12 cellular contexts compared by ENCODE assay signal in genomic region chr13:41005709-41006108, GRCh38. TPM values are rescaled to one million over a fixed set of nuclear protein-coding genes. Genes with fewer than 3 reads are reported as not detected.
DNase-seq lines count a peak whose midpoint lies in the region; ATAC-seq and TF ChIP-seq lines count a peak whose summit lies in the region.
"Had no signal": no experiment of that assay in that cellular context is flagged by ENCODE, and none has a peak within 500 bp of the region (broad histone marks: within the 10 kb centered on the region; RNA-seq: fewer than 3 reads in every experiment).

No MANE protein-coding gene starts in this region.

- no peak for DNase-seq in CD8-positive, alpha-beta T cell
- no peak for DNase-seq in Karpas-422
- no peak for DNase-seq in activated naive CD8-positive, alpha-beta T cell treated with anti-CD3 and anti-CD28 coated beads, Interleukin-2, amount 50 U/mL, for 24 hours
- DNase-seq in natural killer cell = no peak
- no peak for DNase-seq in NCI-H1417 treated with DMSO at 0.1 percent for 48 hours (lab: John Stamatoyannopoulos, UW)
- DNase-seq in putamen (ENCODE audit: low spot score) = no peak
- no peak for DNase-seq in ecto neural progenitor cell (ENCODE audit: low spot score)
- DNase-seq: MG63, NCI-H524 treated with DMSO at 0.1 percent for 48 hours had no signal

- no peaks in the 10 kb centered on the region for H3K9me2 ChIP-seq in Karpas-422 (replicated peaks; ENCODE audit: insufficient read depth, low read length)

- no peak overlapping the region for H2AFZ ChIP-seq in Karpas-422 (ENCODE audit: low read length)

- no peak for TF ChIP-seq CTCF in CD8-positive, alpha-beta T cell (IDR thresholded peaks at IDR 0.05)
- TF ChIP-seq CTCF in natural killer cell (IDR thresholded peaks at IDR 0.05) = no peak

- H3K27me3 ChIP-seq in CD8-positive, alpha-beta T cell (ENCODE audit: insufficient read depth, low read length) = no peaks in the 10 kb centered on the region
- H3K27me3 ChIP-seq in Karpas-422 (ENCODE audit: low read length) = no peaks in the 10 kb centered on the region
- H3K27me3 ChIP-seq: MG63, right atrium auricular region had no signal

- H3K27me3 Mint-ChIP-seq in CD8-positive, alpha-beta T cell (ENCODE audit: low read depth) = no peaks in the 10 kb centered on the region
- no peaks in the 10 kb centered on the region for H3K27me3 Mint-ChIP-seq in activated naive CD8-positive, alpha-beta T cell treated with anti-CD3 and anti-CD28 coated beads, Interleukin-2, amount 50 U/mL, for 24 hours
- no peaks in the 10 kb centered on the region for H3K27me3 Mint-ChIP-seq in natural killer cell (ENCODE audit: low read depth in 2 of 2)

- no peak for ATAC-seq in CD8-positive, alpha-beta T cell
- no peak for ATAC-seq in activated naive CD8-positive, alpha-beta T cell treated with anti-CD3 and anti-CD28 coated beads, Interleukin-2, amount 50 U/mL, for 24 hours
- ATAC-seq in natural killer cell (no peak), HG03442 (IDR thresholded peaks at IDR 0.05; ENCODE audit: unreplicated experiment) (no peak)

- H3K9ac ChIP-seq in Karpas-422 (ENCODE audit: low read length) = peak overlapping the region; percentile 27

- 0 out of 2 replicates have a peak, but pooled peaks cover 3% of the 10 kb centered on the region for H4K20me1 ChIP-seq in Karpas-422 (ENCODE audit: insufficient read depth, low read depth, low read length)

- no peaks in the 10 kb centered on the region for H3K9me3 Mint-ChIP-seq in CD8-positive, alpha-beta T cell
- H3K9me3 Mint-ChIP-seq in activated naive CD8-positive, alpha-beta T cell treated with anti-CD3 and anti-CD28 coated beads, Interleukin-2, amount 50 U/mL, for 24 hours = no peaks in the 10 kb centered on the region
- H3K9me3 Mint-ChIP-seq in natural killer cell = no peaks in the 10 kb centered on the region

- peaks cover 81% of the 10 kb centered on the region for H3K4me1 Mint-ChIP-seq in CD8-positive, alpha-beta T cell (ENCODE audit: low read depth)
- peaks cover 80% of the 10 kb centered on the region for H3K4me1 Mint-ChIP-seq in activated naive CD8-positive, alpha-beta T cell treated with anti-CD3 and anti-CD28 coated beads, Interleukin-2, amount 50 U/mL, for 24 hours
- peaks cover 57 to 65% of the 10 kb centered on the region in 2 donors for H3K4me1 Mint-ChIP-seq in natural killer cell

- peak overlapping the region; percentile 18 for H3K27ac ChIP-seq in CD8-positive, alpha-beta T cell (ENCODE audit: low read depth, low read length)
- H3K27ac ChIP-seq in Karpas-422 (ENCODE audit: low read length) = peak overlapping the region; percentile 89
- H3K27ac ChIP-seq: right atrium auricular region had no signal

- no peaks in the 10 kb centered on the region for H3K9me3 ChIP-seq in CD8-positive, alpha-beta T cell (ENCODE audit: low read length)
- no peaks in the 10 kb centered on the region for H3K9me3 ChIP-seq in Karpas-422 (ENCODE audit: low read length)
- H3K9me3 ChIP-seq: MG63, right atrium auricular region had no signal

- H3K36me3 Mint-ChIP-seq in CD8-positive, alpha-beta T cell = peaks cover 5% of the 10 kb centered on the region
- H3K36me3 Mint-ChIP-seq in activated naive CD8-positive, alpha-beta T cell treated with anti-CD3 and anti-CD28 coated beads, Interleukin-2, amount 50 U/mL, for 24 hours (ENCODE audit: low read depth) = peaks cover 16% of the 10 kb centered on the region
- H3K36me3 Mint-ChIP-seq in natural killer cell = no peaks in the 10 kb centered on the region

- H3K4me2 ChIP-seq in Karpas-422 (ENCODE audit: low read depth, low read length, poor library complexity, severe bottlenecking) = peak overlapping the region; percentile 67

- intact Hi-C loops in CD8-positive, alpha-beta T cell (cut with DNase I, micrococcal nuclease) = loop anchor here (1.0 to 2.0 kb wide), 3 partner anchors 13 to 15 kb away; partner anchors contain the start of gene ELF1 (in 1 of the 2)
- intact Hi-C loops in natural killer cell (cut with micrococcal nuclease) = loop anchor here (2.0 kb wide), 2 partner anchors 13 to 21 kb away; partner anchors contain the start of gene ELF1

- H3K4me3 ChIP-seq in CD8-positive, alpha-beta T cell (ENCODE audit: low read depth, low read length) = no peak overlapping the region
- H3K4me3 ChIP-seq in Karpas-422 (ENCODE audit: low read length) = peak overlapping the region; percentile 48
- H3K4me3 ChIP-seq: MG63, right atrium auricular region had no signal

- H3K4me1 ChIP-seq in CD8-positive, alpha-beta T cell (ENCODE audit: insufficient read depth, low read length) = peaks cover 79% of the 10 kb centered on the region
- peaks cover 73% of the 10 kb centered on the region for H3K4me1 ChIP-seq in Karpas-422 (ENCODE audit: low read length)

- CTCF ChIA-PET in CD8-positive, alpha-beta T cell (lab: Charles Lee) = interaction anchor here (1.5 kb wide), 1 partner anchor 31 kb away, joined by 6 read pairs; no protein-coding TSS in a partner anchor

- peak overlapping the region; percentile 73 for H3K4me3 Mint-ChIP-seq in CD8-positive, alpha-beta T cell
- peak overlapping the region; percentile 30 for H3K4me3 Mint-ChIP-seq in activated naive CD8-positive, alpha-beta T cell treated with anti-CD3 and anti-CD28 coated beads, Interleukin-2, amount 50 U/mL, for 24 hours
- H3K4me3 Mint-ChIP-seq in natural killer cell = peak overlapping the region; percentile 73
- H3K4me3 Mint-ChIP-seq: mesothelial cell of epicardium had no signal

- H3K27ac Mint-ChIP-seq in CD8-positive, alpha-beta T cell = peak overlapping the region; percentile 90
- H3K27ac Mint-ChIP-seq in activated naive CD8-positive, alpha-beta T cell treated with anti-CD3 and anti-CD28 coated beads, Interleukin-2, amount 50 U/mL, for 24 hours = peak overlapping the region; percentile 94
- peak overlapping the region; percentile 88 to 93 for H3K27ac Mint-ChIP-seq in natural killer cell

- no peaks in the 10 kb centered on the region for H3K36me3 ChIP-seq in CD8-positive, alpha-beta T cell (ENCODE audit: insufficient read depth, low read length)
- peaks cover 26% of the 10 kb centered on the region; the same call in 1 of the 2 replicates for H3K36me3 ChIP-seq in Karpas-422 (ENCODE audit: insufficient read depth, low read length)
- H3K36me3 ChIP-seq: MG63, right atrium auricular region had no signal

- POLR2A ChIA-PET in CD8-positive, alpha-beta T cell (lab: Charles Lee) = interaction anchor here (0.7 to 2.1 kb wide), 5 partner anchors 9 to 55 kb away, joined by 3 to 12 read pairs (median 5); partner anchors contain the start of genes ELF1 and WBP4

- H3K79me2 ChIP-seq in Karpas-422 (ENCODE audit: low read length) = peaks cover 97% of the 10 kb centered on the region

RNA-seq across cellular contexts. Expression of gene ELF1, which starts 13.4 kb away (rescaled TPM):
- total RNA-seq in CD8-positive, alpha-beta T cell = 100 to 1,000 TPM; 308 to 313 TPM
- total RNA-seq in Karpas-422 (2014; rRNA removed; shearing (Covaris generic); ENCODE audit: low replicate concordance) = 66.1 and 84.0 TPM in 2 replicates
- total RNA-seq in natural killer cell = 100 to 1,000 TPM; 174 to 216 (median 193) TPM

RNA-seq across cellular contexts. Expression of gene WBP4, which starts 55.6 kb away (rescaled TPM):
- total RNA-seq in CD8-positive, alpha-beta T cell = 1 to 10 TPM; 6.1 to 7.2 TPM
- 4.5 and 6.0 TPM in 2 replicates for total RNA-seq in Karpas-422 (2014; rRNA removed; shearing (Covaris generic); ENCODE audit: low replicate concordance)
- 1 to 10 TPM; 4.2 to 6.8 (median 5.1) TPM for total RNA-seq in natural killer cell
